Comparison of ENCODE assay signal across 8 cellular contexts in genomic region chr2:37583867-37584266, GRCh38.
DNase-seq lines count a peak whose midpoint lies in the region; TF ChIP-seq lines count a peak whose summit lies in the region.

No MANE protein-coding gene starts in this region.

- H3F3A ChIP-seq in SK-N-SH (replicated peaks; ENCODE audit: insufficient read depth) = peaks cover 54% of the 10 kb centered on the region

- H3K9me3 ChIP-seq in SK-N-SH (no peaks in the 10 kb centered on the region), MG63 (no peaks in the 10 kb centered on the region; the same call in 1 of the 2 replicates)

- H3K9me3 Mint-ChIP-seq in endothelial cell (ENCODE audit: unreplicated experiment) (no peaks in the 10 kb centered on the region), progenitor cell of endocrine pancreas (ENCODE audit: low read depth) (peaks cover 7% of the 10 kb centered on the region)

- H3K27me3 Mint-ChIP-seq in endothelial cell (ENCODE audit: unreplicated experiment) = no peaks in the 10 kb centered on the region
- no peaks in the 10 kb centered on the region for H3K27me3 Mint-ChIP-seq in progenitor cell of endocrine pancreas

- H2AFZ ChIP-seq in SK-N-SH (ENCODE audit: low read depth) = no peak overlapping the region

- H3K4me1 ChIP-seq in SK-N-SH (ENCODE audit: control insufficient read depth in 1 of 2, insufficient read depth in 2 of 2, low read depth in 1 of 2, low read length in 1 of 2) = peaks cover 22 to 67% of the 10 kb centered on the region in 2 experiments

- DNase-seq in DMS53 treated with DMSO at 0.1 percent for 48 hours (lab: John Stamatoyannopoulos, UW; ENCODE audit: unreplicated experiment) = peak; percentile 5
- no peak for DNase-seq in SK-N-SH
- DNase-seq in endothelial cell (ENCODE audit: low spot score) = no peak
- DNase-seq in progenitor cell of endocrine pancreas (ENCODE audit: low spot score, unreplicated experiment) = no peak
- no peak for DNase-seq in NCI-H774 (lab: John Stamatoyannopoulos, UW)
- no peak for DNase-seq in MG63
- no peak for DNase-seq in activated CD4-positive, CD25-positive, alpha-beta regulatory T cell (lab: John Stamatoyannopoulos, UW)
- DNase-seq in LoVo (ENCODE audit: low spot score) = no peak

- H3K4me3 Mint-ChIP-seq in endothelial cell (ENCODE audit: unreplicated experiment) (no peak overlapping the region), progenitor cell of endocrine pancreas (ENCODE audit: low read depth) (no peak overlapping the region)

- H3K27ac Mint-ChIP-seq in endothelial cell (ENCODE audit: unreplicated experiment) = peak overlapping the region; percentile 24
- H3K27ac Mint-ChIP-seq in progenitor cell of endocrine pancreas = peak overlapping the region; percentile 82

- no peaks in the 10 kb centered on the region for H3K79me2 ChIP-seq in SK-N-SH (ENCODE audit: insufficient read depth)

- no peak for TF ChIP-seq RAD21 in SK-N-SH (IDR thresholded peaks at IDR 0.05; ENCODE audit: low read length)

- peaks cover 3% of the 10 kb centered on the region for H3K36me3 Mint-ChIP-seq in endothelial cell (ENCODE audit: low read depth, unreplicated experiment)
- peaks cover 2% of the 10 kb centered on the region for H3K36me3 Mint-ChIP-seq in progenitor cell of endocrine pancreas (ENCODE audit: insufficient read depth)

- H3K9me2 ChIP-seq in SK-N-SH = no peaks in the 10 kb centered on the region

- no peaks in the 10 kb centered on the region for H4K20me1 ChIP-seq in SK-N-SH (ENCODE audit: insufficient read depth)

- 15% methylated on average over 2 of the region's 2 CpGs for WGBS in SK-N-SH (ENCODE audit: low lambda C conversion rate)

- peak overlapping the region; percentile 48 to 96; a peak in 3 of 4 replicates for H3K27ac ChIP-seq in SK-N-SH (ENCODE audit: low read depth in 2 of 2, low read length in 1 of 2)

- H3K36me3 ChIP-seq in SK-N-SH (replicated peaks in 1 of 2; ENCODE audit: control insufficient read depth in 1 of 2, insufficient read depth in 2 of 2, low read length in 1 of 2) (no peaks in the 10 kb centered on the region), MG63 (no peaks in the 10 kb centered on the region)

- H3K4me3 ChIP-seq in SK-N-SH (ENCODE audit: low read depth in 2 of 2, low read length in 1 of 2) = no peak overlapping the region
- H3K4me3 ChIP-seq in MG63 = no peak overlapping the region

- H3K4me1 Mint-ChIP-seq in endothelial cell (ENCODE audit: unreplicated experiment) (peaks cover 38% of the 10 kb centered on the region), progenitor cell of endocrine pancreas (ENCODE audit: low read depth) (peaks cover 55% of the 10 kb centered on the region)

- peak in 1 of 2 experiments; percentile 67; a peak in 1 of 4 replicates for TF ChIP-seq EP300 in SK-N-SH (IDR thresholded peaks at IDR 0.05; ENCODE audit: borderline replicate concordance in 1 of 2, low read depth in 1 of 2, low read length in 1 of 2)

- no peaks in the 10 kb centered on the region for H3K27me3 ChIP-seq in SK-N-SH (ENCODE audit: insufficient read depth)
- no peaks in the 10 kb centered on the region for H3K27me3 ChIP-seq in MG63

- CTCF ChIA-PET in SK-N-SH (lab: Yijun Ruan, JAX) = interaction anchor here (1.4 kb wide), 1 partner anchor 17 kb away, joined by 3 read pairs; no protein-coding TSS in a partner anchor

- H3K4me2 ChIP-seq in SK-N-SH = peak overlapping the region; percentile 57; the same call in 1 of the 2 replicates

- POLR2A ChIA-PET in SK-N-SH (lab: Yijun Ruan, JAX) = no interaction called here

- H3K9ac ChIP-seq in SK-N-SH = peak overlapping the region; percentile 66; the same call in 1 of the 2 replicates

- TF ChIP-seq CTCF in SK-N-SH (IDR thresholded peaks at IDR 0.05) = no peak
- no peak for TF ChIP-seq CTCF in endothelial cell (IDR thresholded peaks at IDR 0.05; ENCODE audit: unreplicated experiment)
- no peak for TF ChIP-seq CTCF in progenitor cell of endocrine pancreas (IDR thresholded peaks at IDR 0.05; ENCODE audit: unreplicated experiment)

TF ChIP-seq in SK-N-SH, 30 proteins besides CTCF, POLR2A, EP300 and RAD21 (continues in another document):
- TF ChIP-seq SIN3A (IDR thresholded peaks at IDR 0.05; ENCODE audit: borderline replicate concordance, low read depth, low read length) (no peak), SMC3 (IDR thresholded peaks at IDR 0.05; ENCODE audit: low read depth, low read length) (no peak), ZBTB33 (IDR thresholded peaks at IDR 0.05; ENCODE audit: borderline replicate concordance, low read depth) (no peak), NRF1 (IDR thresholded peaks at IDR 0.05; ENCODE audit: low read depth, low read length) (no peak), FOSL2 (IDR thresholded peaks at IDR 0.05; ENCODE audit: borderline replicate concordance, low read depth) (peak; percentile 94), TAF1 (IDR thresholded peaks at IDR 0.05; ENCODE audit: borderline replicate concordance, low read depth, low read length) (no peak), MEF2A (IDR thresholded peaks at IDR 0.05; ENCODE audit: borderline replicate concordance, low read depth) (no peak), TEAD4 (IDR thresholded peaks at IDR 0.05; ENCODE audit: borderline replicate concordance, insufficient read depth) (peak; percentile 69; the same call in 1 of the 2 replicates), IRF3 (IDR thresholded peaks at IDR 0.05; ENCODE audit: low read depth, low read length) (no peak), USF1 (IDR thresholded peaks at IDR 0.05; ENCODE audit: borderline replicate concordance, low read depth) (no peak), RCOR1 (IDR thresholded peaks at IDR 0.05; ENCODE audit: low read length) (no peak), FOXJ3 (CRISPR knock-in tag; IDR thresholded peaks at IDR 0.05) (no peak), RFX5 (IDR thresholded peaks at IDR 0.05; ENCODE audit: low read length) (no peak), YY1 (IDR thresholded peaks at IDR 0.05; ENCODE audit: low read depth) (no peak), GATA2 (CRISPR knock-in tag; IDR thresholded peaks at IDR 0.05) (no peak), NFIC (IDR thresholded peaks at IDR 0.05; ENCODE audit: borderline replicate concordance) (peak; percentile 46; the same call in 1 of the 2 replicates), MXI1 (IDR thresholded peaks at IDR 0.05; ENCODE audit: low read depth, low read length) (no peak), USF2 (IDR thresholded peaks at IDR 0.05; ENCODE audit: borderline replicate concordance, low read depth, low read length) (no peak), POLR2AphosphoS5 (IDR thresholded peaks at IDR 0.05; ENCODE audit: low read depth, low read length) (0 out of 2 replicates have a peak, but pooled peaks have one; percentile 35)
